In the genomic region with DNA sequence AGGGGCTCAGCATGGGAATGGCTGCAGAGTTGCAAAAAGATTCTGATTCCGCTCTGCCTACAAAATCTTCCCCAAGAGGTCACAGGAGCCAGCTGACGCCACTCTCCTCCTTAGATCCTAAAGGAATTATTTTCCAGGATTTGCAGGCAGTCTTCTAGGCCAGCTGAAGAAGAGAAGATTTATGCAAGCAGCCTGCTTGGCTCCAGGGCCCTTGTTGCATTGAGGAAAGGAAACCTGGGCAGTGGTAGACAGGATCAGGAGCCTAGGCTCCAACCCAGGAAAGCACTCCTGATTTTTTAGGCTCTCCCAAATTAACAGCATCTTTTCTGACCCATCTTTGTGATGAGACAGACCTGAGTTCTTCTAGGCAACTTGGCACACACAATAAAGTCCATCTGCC, we compare ENCODE assay signal across 19 cellular contexts.
DNase-seq lines count a peak whose midpoint lies in the region; ATAC-seq and TF ChIP-seq lines count a peak whose summit lies in the region.
"Had no signal": no experiment of that assay in that cellular context is flagged by ENCODE, and none has a peak within 500 bp of the region (broad histone marks: within the 10 kb centered on the region; RNA-seq: fewer than 3 reads in every experiment).

No MANE protein-coding gene starts in this region.

- H3K9me3 ChIP-seq in A673 (ENCODE audit: low read depth, low read length, poor library complexity, severe bottlenecking) (no peaks in the 10 kb centered on the region), HUES64 (ENCODE audit: insufficient read depth, low read depth, low read length) (no peaks in the 10 kb centered on the region)
- H3K9me3 ChIP-seq: A549, SJSA1 had no signal

- H3K4me1 ChIP-seq in A673 (ENCODE audit: insufficient read depth, low read length, poor library complexity, severe bottlenecking) (peaks cover 11% of the 10 kb centered on the region), HUES64 (ENCODE audit: insufficient read depth, low read length) (peaks cover 41% of the 10 kb centered on the region), mesendoderm (ENCODE audit: control insufficient read depth, low read depth, low read length) (peaks cover 5% of the 10 kb centered on the region)
- H3K4me1 ChIP-seq: A549, SJSA1 had no signal

- no peak overlapping the region for H2BK15ac ChIP-seq in mesendoderm (replicated peaks; ENCODE audit: low read depth)

- DNase-seq in A673 (ENCODE audit: low spot score): peak; percentile 4
- DNase-seq in ecto neural progenitor cell (ENCODE audit: low spot score): peak; percentile 63
- peak; percentile 35 for DNase-seq in mesendoderm
- no peak for DNase-seq in GM13976 (ENCODE audit: low spot score)
- DNase-seq in activated naive CD4-positive, alpha-beta T cell treated with anti-CD3 and anti-CD28 coated beads for 36 hours: no peak
- DNase-seq: HCEC 1CT, KG1, NCI-H1436, NCI-H446, PC-3, SW 1271 had no signal

- no peaks in the 10 kb centered on the region for H3K4me1 Mint-ChIP-seq in activated naive CD4-positive, alpha-beta T cell treated with anti-CD3 and anti-CD28 coated beads for 36 hours (ENCODE audit: low read depth)
- H3K4me1 Mint-ChIP-seq: CD14-positive monocyte had no signal

- no peaks in the 10 kb centered on the region for H3K36me3 Mint-ChIP-seq in activated naive CD4-positive, alpha-beta T cell treated with anti-CD3 and anti-CD28 coated beads for 36 hours (ENCODE audit: low read depth)
- H3K36me3 Mint-ChIP-seq: CD14-positive monocyte had no signal

- H3K27ac Mint-ChIP-seq in activated naive CD4-positive, alpha-beta T cell treated with anti-CD3 and anti-CD28 coated beads for 36 hours: no peak overlapping the region
- H3K27ac Mint-ChIP-seq: CD14-positive monocyte had no signal

- POLR2A ChIA-PET in A673 (lab: Charles Lee; ENCODE audit: low non-redundant PET): no interaction called here

- peak overlapping the region; percentile 27 for H3K56ac ChIP-seq in mesendoderm (ENCODE audit: low read length)

- H3K9ac ChIP-seq in HUES64 (ENCODE audit: low read depth, low read length): no peak overlapping the region
- no peak overlapping the region for H3K9ac ChIP-seq in mesendoderm (ENCODE audit: low read length)

- H3K27me3 ChIP-seq in A673 (replicated peaks; ENCODE audit: insufficient read depth, low read depth, low read length, poor library complexity) (peaks cover 11% of the 10 kb centered on the region), HUES64 (ENCODE audit: insufficient read depth, low read length) (no peaks in the 10 kb centered on the region), mesendoderm (ENCODE audit: insufficient read depth, low read length, poor library complexity) (no peaks in the 10 kb centered on the region)
- H3K27me3 ChIP-seq: SJSA1 had no signal

- no peak overlapping the region for H3K18ac ChIP-seq in mesendoderm (ENCODE audit: low read length)

- no peaks in the 10 kb centered on the region for H3K79me2 ChIP-seq in mesendoderm (ENCODE audit: control insufficient read depth, insufficient read depth, low read length)

- 83% methylated on average over 2 of the region's 2 CpGs for WGBS in HUES64
- no CpG with 5 or more reads among the region's 2 CpGs for WGBS in mesendoderm (ENCODE audit: extremely low coverage, insufficient coverage, low lambda C conversion rate)

- H2BK5ac ChIP-seq in mesendoderm (ENCODE audit: low read length): no peak overlapping the region

- no peak overlapping the region for H3K27ac ChIP-seq in A673 (ENCODE audit: low read depth, low read length, poor library complexity, severe bottlenecking)
- H3K27ac ChIP-seq in HUES64 (ENCODE audit: low read depth, low read length): peak overlapping the region; percentile 32
- H3K27ac ChIP-seq in mesendoderm (ENCODE audit: low read depth, low read length): no peak overlapping the region
- H3K27ac ChIP-seq: A549, HL-60, RWPE1, SJSA1 had no signal

- H2BK120ac ChIP-seq in mesendoderm (ENCODE audit: low read depth, low read length): no peak overlapping the region

- no peak overlapping the region for H3K4me3 Mint-ChIP-seq in activated naive CD4-positive, alpha-beta T cell treated with anti-CD3 and anti-CD28 coated beads for 36 hours
- H3K4me3 Mint-ChIP-seq: CD14-positive monocyte had no signal

- H3K27me3 Mint-ChIP-seq in activated naive CD4-positive, alpha-beta T cell treated with anti-CD3 and anti-CD28 coated beads for 36 hours (ENCODE audit: low read depth): no peaks in the 10 kb centered on the region

- H4K8ac ChIP-seq in mesendoderm (ENCODE audit: low read depth, low read length): no peak overlapping the region

- BruUV-seq in A673 (replicated peaks; lab: Mats Ljungman, UMichigan): no TSS peak

- ATAC-seq in GM19452 (IDR thresholded peaks at IDR 0.05; ENCODE audit: unreplicated experiment) (no peak), HG02870 (IDR thresholded peaks at IDR 0.05; ENCODE audit: unreplicated experiment) (no peak)
- ATAC-seq: A549, PC-3 had no signal

- no peaks in the 10 kb centered on the region for H3K36me3 ChIP-seq in A673 (ENCODE audit: insufficient read depth, low read length, poor library complexity, severe bottlenecking)
- no peaks in the 10 kb centered on the region for H3K36me3 ChIP-seq in HUES64 (ENCODE audit: insufficient read depth, low read length)
- no peaks in the 10 kb centered on the region for H3K36me3 ChIP-seq in mesendoderm (ENCODE audit: control insufficient read depth, insufficient read depth, low read length)
- H3K36me3 ChIP-seq: SJSA1 had no signal

- no peak overlapping the region for H4K5ac ChIP-seq in mesendoderm (ENCODE audit: low read length)

- no peak overlapping the region for H3K4me2 ChIP-seq in mesendoderm (ENCODE audit: low read length)
- H3K4me2 ChIP-seq: A549 had no signal

- no peaks in the 10 kb centered on the region for H3K79me1 ChIP-seq in mesendoderm (ENCODE audit: low read length)

- CTCF ChIA-PET in A673 (lab: Charles Lee): no interaction called here
- CTCF ChIA-PET in activated naive CD4-positive, alpha-beta T cell treated with anti-CD3 and anti-CD28 coated beads for 36 hours (lab: Charles Lee): no interaction called here

- intact Hi-C loops in A673 (cut with micrococcal nuclease; ENCODE audit: unreplicated experiment): loop anchor here (5.0 to 10.0 kb wide), 2 partner anchors 307 to 1024 kb away; a partner anchor contains a TSS
- intact Hi-C loops in activated naive CD4-positive, alpha-beta T cell treated with anti-CD3 and anti-CD28 coated beads for 36 hours (cut with micrococcal nuclease): no loop called here

- H3K4ac ChIP-seq in mesendoderm (ENCODE audit: low read depth, low read length): no peak overlapping the region

- in situ Hi-C loops in GM13976 (cut with MboI; ENCODE audit: low sequenced_read_pairs, unreplicated experiment): no loop called here

- H2AK5ac ChIP-seq in mesendoderm (ENCODE audit: low read length): no peak overlapping the region

- no peak for TF ChIP-seq CTCF in A673 (conservative IDR thresholded peaks at IDR 0.05; ENCODE audit: low read depth, low read length)
- TF ChIP-seq CTCF in GM13976 (IDR thresholded peaks at IDR 0.05; ENCODE audit: borderline replicate concordance, control extremely low read depth, extremely low read depth, insufficient read depth, missing control alignments): no peak

- H3K4me3 ChIP-seq in A673 (ENCODE audit: low read depth, low read length, poor library complexity, severe bottlenecking) (no peak overlapping the region), HUES64 (ENCODE audit: low read length) (no peak overlapping the region), mesendoderm (ENCODE audit: low read length) (no peak overlapping the region)
- H3K4me3 ChIP-seq: A549, SJSA1 had no signal

- H3K9me3 Mint-ChIP-seq in activated naive CD4-positive, alpha-beta T cell treated with anti-CD3 and anti-CD28 coated beads for 36 hours: no peaks in the 10 kb centered on the region
- H3K9me3 Mint-ChIP-seq: CD14-positive monocyte had no signal

- no peak overlapping the region for H3K23ac ChIP-seq in mesendoderm (ENCODE audit: low read length)

Comparison
In these comparisons a context has a peak if more than half of its experiments do, and no peak if none do; other contexts are left out.
1. DNase-seq: peak in A673 (single experiment), ecto neural progenitor cell (single experiment) and mesendoderm (single experiment); none in GM13976 (single experiment) and activated naive CD4-positive, alpha-beta T cell treated with anti-CD3 and anti-CD28 coated beads for 36 hours (single experiment).